ENCODE assay signal across 8 cellular contexts in genomic region chr4:152937280-152937534, GRCh38. TPM values are rescaled to one million over a fixed set of nuclear protein-coding genes. Genes with fewer than 3 reads are reported as not detected.
DNase-seq lines count a peak whose midpoint lies in the region; ATAC-seq and TF ChIP-seq lines count a peak whose summit lies in the region.

No MANE protein-coding gene starts in this region.

- H3K4me3 Mint-ChIP-seq in CD8-positive, alpha-beta memory T cell, result peak overlapping the region in 5 of 7 donors; percentile 60 to 83 (median 64)
- peak overlapping the region; percentile 77 for H3K4me3 Mint-ChIP-seq in osteocyte (ENCODE audit: unreplicated experiment)

- CTCF ChIA-PET in CD8-positive, alpha-beta memory T cell (lab: Charles Lee), result no interaction called here

- WGBS in esophagus, 2 donors, result 0 to 1% methylated on average over 25 of the region's 25 CpGs

- POLR2A ChIA-PET in CD8-positive, alpha-beta memory T cell (lab: Charles Lee), result no interaction called here

- peak overlapping the region; percentile 16 for H3K27ac ChIP-seq in CD8-positive, alpha-beta memory T cell (ENCODE audit: low read depth, low read length)
- H3K27ac ChIP-seq in OCI-LY3 (ENCODE audit: low read length), result no peak overlapping the region
- peak overlapping the region; percentile 76 to 88 for H3K27ac ChIP-seq in esophagus (ENCODE audit: low read depth in 2 of 2, low read length in 1 of 2)

- peak in 1 of 5 donors; percentile 3 for DNase-seq in CD8-positive, alpha-beta memory T cell
- no peak for DNase-seq in osteocyte (ENCODE audit: extremely low spot score, unreplicated experiment)
- no peak for DNase-seq in HT-29 (ENCODE audit: low spot score)
- DNase-seq in posterior vena cava (ENCODE audit: low spot score), result no peak

- H3K36me3 ChIP-seq in CD8-positive, alpha-beta memory T cell (ENCODE audit: insufficient read depth, low read length), result no peaks in the 10 kb centered on the region
- H3K36me3 ChIP-seq in OCI-LY3 (replicated peaks; ENCODE audit: low read depth, low read length) (no peaks in the 10 kb centered on the region), esophagus (ENCODE audit: control insufficient read depth in 2 of 2, insufficient read depth in 2 of 2, low read length in 1 of 2) (no peaks in the 10 kb centered on the region)

- H3K4me3 ChIP-seq in CD8-positive, alpha-beta memory T cell (ENCODE audit: low read length), result peak overlapping the region; percentile 39
- peak overlapping the region; percentile 80 for H3K4me3 ChIP-seq in OCI-LY3 (ENCODE audit: low read length)
- peak overlapping the region; percentile 67 to 70 for H3K4me3 ChIP-seq in esophagus (ENCODE audit: low read depth in 1 of 2, low read length in 2 of 2)

- peak overlapping the region; percentile 18; the same call in 1 of the 2 replicates for H3K9ac ChIP-seq in OCI-LY3 (ENCODE audit: low read length)

- peaks cover 6% of the 10 kb centered on the region for H3K4me1 ChIP-seq in CD8-positive, alpha-beta memory T cell (ENCODE audit: insufficient read depth, low read length)
- peaks cover 12% of the 10 kb centered on the region for H3K4me1 ChIP-seq in OCI-LY3 (ENCODE audit: low read length)
- H3K4me1 ChIP-seq in esophagus (ENCODE audit: control insufficient read depth in 2 of 2, insufficient read depth in 2 of 2, low read length in 1 of 2), result peaks cover 0 to 7% of the 10 kb centered on the region in 2 donors

- intact Hi-C loops in posterior vena cava (cut with DNase I), result no loop called here

- no peak overlapping the region for H2AFZ ChIP-seq in OCI-LY3 (ENCODE audit: low read depth, low read length)

- H3K36me3 Mint-ChIP-seq in CD8-positive, alpha-beta memory T cell, result no peaks in the 10 kb centered on the region
- H3K36me3 Mint-ChIP-seq in osteocyte (ENCODE audit: unreplicated experiment), result peaks cover 2% of the 10 kb centered on the region

- H3K79me2 ChIP-seq in OCI-LY3 (ENCODE audit: low read length), result no peaks in the 10 kb centered on the region

- H3K9me3 ChIP-seq in CD8-positive, alpha-beta memory T cell (ENCODE audit: low read length), result no peaks in the 10 kb centered on the region
- H3K9me3 ChIP-seq in OCI-LY3 (ENCODE audit: insufficient read depth, low read length) (no peaks in the 10 kb centered on the region), esophagus (ENCODE audit: control insufficient read depth in 2 of 2, insufficient read depth in 1 of 2, low read depth in 1 of 2, low read length in 1 of 2) (no peaks in the 10 kb centered on the region)

- peaks cover 41 to 67% of the 10 kb centered on the region in 2 donors for H3K27me3 Mint-ChIP-seq in CD8-positive, alpha-beta memory T cell
- no peaks in the 10 kb centered on the region for H3K27me3 Mint-ChIP-seq in osteocyte (ENCODE audit: unreplicated experiment)

- H3K27me3 ChIP-seq in CD8-positive, alpha-beta memory T cell (ENCODE audit: insufficient read depth, low read length, poor library complexity, severe bottlenecking), result peaks cover 19% of the 10 kb centered on the region
- H3K27me3 ChIP-seq in OCI-LY3 (ENCODE audit: low read depth, low read length) (peaks cover 65% of the 10 kb centered on the region), esophagus (ENCODE audit: control insufficient read depth in 1 of 2, insufficient read depth in 2 of 2, low read length in 2 of 2) (no peaks in the 10 kb centered on the region)

- peak overlapping the region; percentile 96 for H3K4me2 ChIP-seq in OCI-LY3 (ENCODE audit: low read length)

- 0 out of 2 replicates have a peak, but pooled peaks cover 5% of the 10 kb centered on the region for H4K20me1 ChIP-seq in OCI-LY3 (ENCODE audit: insufficient read depth, low read length)

- ATAC-seq in GM21423 (IDR thresholded peaks at IDR 0.05; ENCODE audit: unreplicated experiment) (no peak), GM21825 (IDR thresholded peaks at IDR 0.05; ENCODE audit: unreplicated experiment) (no peak)

- peaks cover 0 to 2% (median 0%) of the 10 kb centered on the region in 5 donors for H3K9me3 Mint-ChIP-seq in CD8-positive, alpha-beta memory T cell
- H3K9me3 Mint-ChIP-seq in osteocyte (ENCODE audit: unreplicated experiment), result no peaks in the 10 kb centered on the region

- no peak overlapping the region for H3K27ac Mint-ChIP-seq in CD8-positive, alpha-beta memory T cell
- H3K27ac Mint-ChIP-seq in osteocyte (ENCODE audit: unreplicated experiment), result no peak overlapping the region

- TF ChIP-seq CTCF in OCI-LY3 (IDR thresholded peaks at IDR 0.05; ENCODE audit: low read depth, low read length) (no peak), osteocyte (IDR thresholded peaks at IDR 0.05) (no peak)

- H3K4me1 Mint-ChIP-seq in CD8-positive, alpha-beta memory T cell, result peaks cover 17 to 25% (median 25%) of the 10 kb centered on the region in 3 donors
- H3K4me1 Mint-ChIP-seq in osteocyte (ENCODE audit: unreplicated experiment), result peaks cover 34% of the 10 kb centered on the region

RNA-seq across cellular contexts. Expression of gene FHDC1, which starts 1.1 kb away (rescaled TPM):
- under 1 TPM; 0.04 TPM for total RNA-seq in CD8-positive, alpha-beta memory T cell
- polyA plus RNA-seq in CD8-positive, alpha-beta memory T cell, result not detected
- 1 to 10 TPM; 4.7 to 6.7 TPM for polyA plus RNA-seq in esophagus
- total RNA-seq in osteocyte (22.1 and 22.3 TPM in 2 replicates), posterior vena cava (1 to 10 TPM; 1.2 to 2.4 TPM)
- 2.8 and 3.0 TPM in 2 replicates for total RNA-seq in HT-29 (2014; rRNA removed; shearing (Covaris generic))
